In genomic region chr5:35674049-35674448, GRCh38 we compare ENCODE assay signal across 23 cellular contexts. TPM values are rescaled to one million over a fixed set of nuclear protein-coding genes. Genes with fewer than 3 reads are reported as not detected.
DNase-seq lines count a peak whose midpoint lies in the region; ATAC-seq and TF ChIP-seq lines count a peak whose summit lies in the region.
"Had no signal": no experiment of that assay in that cellular context is flagged by ENCODE, and none has a peak within 500 bp of the region (broad histone marks: within the 10 kb centered on the region; RNA-seq: fewer than 3 reads in every experiment).

No MANE protein-coding gene starts in this region.

- no peaks in the 10 kb centered on the region for H3K27me3 Mint-ChIP-seq in activated naive CD4-positive, alpha-beta T cell treated with anti-CD3 and anti-CD28 coated beads, Interleukin-2, amount 10 ng/mL, durations not matched to agents 7 days and 5 days
- no peaks in the 10 kb centered on the region for H3K27me3 Mint-ChIP-seq in T-cell
- no peaks in the 10 kb centered on the region for H3K27me3 Mint-ChIP-seq in activated naive CD8-positive, alpha-beta T cell treated with anti-CD3 and anti-CD28 coated beads, Interleukin-2, amount 10 ng/mL, durations not matched to agents 7 days and 5 days

- POLR2A ChIA-PET in T-cell (lab: Charles Lee) (interaction anchor here (0.6 to 1.1 kb wide), 9 partner anchors 9 to 1219 kb away, joined by 3 to 10 read pairs (median 4); no protein-coding TSS in a partner anchor), GM10248 (lab: Yijun Ruan, JAX) (no interaction called here)
- POLR2A ChIA-PET in activated naive CD8-positive, alpha-beta T cell treated with anti-CD3 and anti-CD28 coated beads, Interleukin-2, amount 10 ng/mL, durations not matched to agents 7 days and 5 days (lab: Charles Lee), result interaction anchor here (0.6 to 1.8 kb wide), 2 partner anchors 57 to 146 kb away, joined by 4 to 5 read pairs; no protein-coding TSS in a partner anchor

- ATAC-seq in T-cell (replicated peaks in 1 of 4), result no peak
- ATAC-seq in activated naive CD8-positive, alpha-beta T cell treated with anti-CD3 and anti-CD28 coated beads, Interleukin-2, amount 10 ng/mL, durations not matched to agents 7 days and 5 days (ENCODE audit: low read depth), result no peak
- ATAC-seq in stimulated activated effector memory CD8-positive, alpha-beta T cell treated with anti-CD3 and anti-CD28 coated beads, Interleukin-12 subunit alpha, Interleukin-12 subunit beta, amount 100 ng/mL, for 72 hours, result no peak
- ATAC-seq: activated CD4-positive, CD25-positive, alpha-beta regulatory T cell treated with anti-CD3 and anti-CD28 coated beads, Interleukin-2, amount 50 U/mL, for 24 hours; foreskin keratinocyte; GM12878; K562; lower lobe of right lung had no signal

- no peak for DNase-seq in activated naive CD4-positive, alpha-beta T cell treated with anti-CD3 and anti-CD28 coated beads, Interleukin-2, amount 10 ng/mL, durations not matched to agents 7 days and 5 days
- DNase-seq in activated naive CD4-positive, alpha-beta T cell treated with anti-CD3 and anti-CD28 coated beads, Interleukin-2, amount 50 U/mL, for 16 hours, result no peak
- no peak for DNase-seq in T-cell
- DNase-seq in activated naive CD8-positive, alpha-beta T cell treated with anti-CD3 and anti-CD28 coated beads, Interleukin-2, amount 10 ng/mL, durations not matched to agents 7 days and 5 days, result no peak
- DNase-seq in stimulated activated effector memory CD8-positive, alpha-beta T cell treated with anti-CD3 and anti-CD28 coated beads, Interleukin-12 subunit alpha, Interleukin-12 subunit beta, amount 100 ng/mL, for 72 hours (ENCODE audit: low spot score in 2 of 2), result no peak
- DNase-seq in stimulated activated CD4-positive, alpha-beta T cell treated with anti-CD3 and anti-CD28 coated beads, Interleukin-12 subunit alpha, Interleukin-12 subunit beta, amount 100 ng/mL, for 4 hours, result no peak
- no peak for DNase-seq in GM10248 (ENCODE audit: extremely low spot score)
- no peak for DNase-seq in stimulated activated CD4-positive, alpha-beta T cell treated with anti-CD3 and anti-CD28 coated beads, Interleukin-2, amount 100 ng/mL, for 48 hours
- DNase-seq: activated effector memory CD4-positive, alpha-beta T cell treated with anti-CD3 and anti-CD28 coated beads, Interleukin-2, amount 50 U/mL, for 16 hours; C1 segment of cervical spinal cord; foreskin keratinocyte; heart right ventricle; lower lobe of right lung; NCI-H1105 treated with DMSO at 0.1 percent for 48 hours; NCI-H1930; NCI-H2227 treated with DMSO at 0.1 percent for 48 hours; NCI-H748 treated with DMSO at 0.1 percent for 48 hours; SJCRH30; spleen; stimulated activated CD4-positive, alpha-beta T cell treated with anti-CD3 and anti-CD28 coated beads, Interleukin-4, amount 100 ng/mL, for 1 hour had no signal

- no peak for TF ChIP-seq CTCF in GM10248 (IDR thresholded peaks at IDR 0.05; ENCODE audit: control extremely low read depth, extremely low read depth, low read depth, missing control alignments)

- no peak overlapping the region for H3K4me3 Mint-ChIP-seq in activated naive CD4-positive, alpha-beta T cell treated with anti-CD3 and anti-CD28 coated beads, Interleukin-2, amount 10 ng/mL, durations not matched to agents 7 days and 5 days
- H3K4me3 Mint-ChIP-seq in T-cell, result peak overlapping the region in 1 of 3 donors; percentile 69
- H3K4me3 Mint-ChIP-seq in activated naive CD8-positive, alpha-beta T cell treated with anti-CD3 and anti-CD28 coated beads, Interleukin-2, amount 10 ng/mL, durations not matched to agents 7 days and 5 days, result peak overlapping the region; percentile 66
- no peak overlapping the region for H3K4me3 Mint-ChIP-seq in stimulated activated effector memory CD8-positive, alpha-beta T cell treated with anti-CD3 and anti-CD28 coated beads, Interleukin-12 subunit alpha, Interleukin-12 subunit beta, amount 100 ng/mL, for 72 hours

- peak overlapping the region; percentile 74 for H3K27ac Mint-ChIP-seq in activated naive CD4-positive, alpha-beta T cell treated with anti-CD3 and anti-CD28 coated beads, Interleukin-2, amount 10 ng/mL, durations not matched to agents 7 days and 5 days
- H3K27ac Mint-ChIP-seq in T-cell, result peak overlapping the region; percentile 90 to 92
- peak overlapping the region; percentile 89 for H3K27ac Mint-ChIP-seq in activated naive CD8-positive, alpha-beta T cell treated with anti-CD3 and anti-CD28 coated beads, Interleukin-2, amount 10 ng/mL, durations not matched to agents 7 days and 5 days
- peak overlapping the region; percentile 75 for H3K27ac Mint-ChIP-seq in stimulated activated effector memory CD8-positive, alpha-beta T cell treated with anti-CD3 and anti-CD28 coated beads, Interleukin-12 subunit alpha, Interleukin-12 subunit beta, amount 100 ng/mL, for 72 hours

- peaks cover 3% of the 10 kb centered on the region for H3K36me3 Mint-ChIP-seq in activated naive CD4-positive, alpha-beta T cell treated with anti-CD3 and anti-CD28 coated beads, Interleukin-2, amount 10 ng/mL, durations not matched to agents 7 days and 5 days
- peaks cover 4% of the 10 kb centered on the region for H3K36me3 Mint-ChIP-seq in T-cell
- H3K36me3 Mint-ChIP-seq in activated naive CD8-positive, alpha-beta T cell treated with anti-CD3 and anti-CD28 coated beads, Interleukin-2, amount 10 ng/mL, durations not matched to agents 7 days and 5 days, result peaks cover 11% of the 10 kb centered on the region
- H3K36me3 Mint-ChIP-seq in stimulated activated effector memory CD8-positive, alpha-beta T cell treated with anti-CD3 and anti-CD28 coated beads, Interleukin-12 subunit alpha, Interleukin-12 subunit beta, amount 100 ng/mL, for 72 hours, result peaks cover 6% of the 10 kb centered on the region

- H3K4me1 Mint-ChIP-seq in activated naive CD4-positive, alpha-beta T cell treated with anti-CD3 and anti-CD28 coated beads, Interleukin-2, amount 10 ng/mL, durations not matched to agents 7 days and 5 days, result peaks cover 60% of the 10 kb centered on the region
- H3K4me1 Mint-ChIP-seq in T-cell, result peaks cover 56 to 73% (median 59%) of the 10 kb centered on the region in 3 donors
- H3K4me1 Mint-ChIP-seq in activated naive CD8-positive, alpha-beta T cell treated with anti-CD3 and anti-CD28 coated beads, Interleukin-2, amount 10 ng/mL, durations not matched to agents 7 days and 5 days, result peaks cover 51% of the 10 kb centered on the region
- H3K4me1 Mint-ChIP-seq in stimulated activated effector memory CD8-positive, alpha-beta T cell treated with anti-CD3 and anti-CD28 coated beads, Interleukin-12 subunit alpha, Interleukin-12 subunit beta, amount 100 ng/mL, for 72 hours, result peaks cover 42% of the 10 kb centered on the region

- no peaks in the 10 kb centered on the region for H3K9me3 Mint-ChIP-seq in activated naive CD4-positive, alpha-beta T cell treated with anti-CD3 and anti-CD28 coated beads, Interleukin-2, amount 10 ng/mL, durations not matched to agents 7 days and 5 days
- no peaks in the 10 kb centered on the region for H3K9me3 Mint-ChIP-seq in T-cell
- no peaks in the 10 kb centered on the region for H3K9me3 Mint-ChIP-seq in activated naive CD8-positive, alpha-beta T cell treated with anti-CD3 and anti-CD28 coated beads, Interleukin-2, amount 10 ng/mL, durations not matched to agents 7 days and 5 days
- no peaks in the 10 kb centered on the region for H3K9me3 Mint-ChIP-seq in stimulated activated effector memory CD8-positive, alpha-beta T cell treated with anti-CD3 and anti-CD28 coated beads, Interleukin-12 subunit alpha, Interleukin-12 subunit beta, amount 100 ng/mL, for 72 hours

- CTCF ChIA-PET in activated naive CD4-positive, alpha-beta T cell treated with anti-CD3 and anti-CD28 coated beads, Interleukin-2, amount 10 ng/mL, durations not matched to agents 7 days and 5 days (lab: Charles Lee), result interaction anchor here (0.8 to 1.4 kb wide), 3 partner anchors 14 to 255 kb away, joined by 3 to 4 read pairs (median 4); no protein-coding TSS in a partner anchor
- CTCF ChIA-PET in T-cell (lab: Charles Lee), result interaction anchor here (0.6 to 1.1 kb wide), 6 partner anchors 48 to 199 kb away, joined by 4 to 5 read pairs (median 4); no protein-coding TSS in a partner anchor
- CTCF ChIA-PET in GM10248 (lab: Yijun Ruan, JAX), result interaction anchor here (1.8 to 2.1 kb wide), 2 partner anchors 22 to 251 kb away, joined by 4 to 6 read pairs; no protein-coding TSS in a partner anchor

RNA-seq across cellular contexts. Expression of gene SPEF2, which starts 56.4 kb away (rescaled TPM):
- total RNA-seq in T-cell, result 10 to 100 TPM in 4 of 5 donors, 1 to 10 TPM in 1; 6.0 to 12.3 (median 11.3) TPM
- 10 to 100 TPM; 13.7 to 17.8 TPM for total RNA-seq in activated naive CD8-positive, alpha-beta T cell treated with anti-CD3 and anti-CD28 coated beads, Interleukin-2, amount 10 ng/mL, durations not matched to agents 7 days and 5 days
- total RNA-seq: SJCRH30 had no signal
